In the genomic region with DNA sequence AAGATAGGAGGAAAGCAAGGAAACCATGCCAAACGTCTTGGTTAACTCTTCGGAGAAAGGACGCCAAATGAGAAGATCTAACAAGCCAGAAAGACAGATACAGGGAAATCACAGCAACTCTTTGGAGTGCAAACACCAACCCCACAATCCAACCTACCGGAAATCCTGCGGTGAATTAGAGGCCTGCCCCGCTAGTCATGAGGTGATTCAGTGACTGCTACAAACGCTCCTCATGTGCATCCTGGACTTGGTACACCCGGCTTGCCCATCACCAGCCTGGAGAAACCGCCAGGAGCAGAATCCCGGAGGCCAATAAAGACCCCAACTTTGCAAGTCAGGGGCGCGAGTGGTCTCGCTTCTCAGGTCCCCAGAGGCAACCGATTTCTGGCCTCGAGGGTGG, we compare ENCODE assay signal across 8 cellular contexts. TPM values are rescaled to one million over a fixed set of nuclear protein-coding genes. Genes with fewer than 3 reads are reported as not detected.
DNase-seq lines count a peak whose midpoint lies in the region; ATAC-seq, FAIRE-seq and TF ChIP-seq lines count a peak whose summit lies in the region.
"Not testable (repeated sequence)": the region's sequence is repeated elsewhere in the genome, so short reads cannot be mapped to it uniquely, and the experiment has no call there.

No MANE protein-coding gene starts in this region.

- not testable (repeated sequence) for H3K36me3 ChIP-seq in DOHH2 (ENCODE audit: control insufficient read depth, low read length); ovary; thoracic aorta

- H3K4me3 Mint-ChIP-seq in activated T-helper 17 cell treated with anti-CD3 and anti-CD28 coated beads, Interleukin-2, amount 50 U/mL, for 72 hours: peak overlapping the region; percentile 87

- peak overlapping the region; percentile 62 for H3K4me2 ChIP-seq in DOHH2 (ENCODE audit: low read length)

- not testable (repeated sequence) for DNase-seq in RCC 7860 (ENCODE audit: low spot score); ovary; thoracic aorta (ENCODE audit: low spot score)
- DNase-seq in effector CD4-positive, alpha-beta T cell: peak; percentile 7

- H3K4me1 Mint-ChIP-seq in activated T-helper 17 cell treated with anti-CD3 and anti-CD28 coated beads, Interleukin-2, amount 50 U/mL, for 72 hours: not testable (repeated sequence)

- ATAC-seq in HG02678 (IDR thresholded peaks at IDR 0.05; ENCODE audit: unreplicated experiment): peak; percentile 31
- ATAC-seq in activated T-helper 17 cell treated with anti-CD3 and anti-CD28 coated beads, Interleukin-2, amount 50 U/mL, for 72 hours (replicated peaks): peak; percentile 73
- not testable (repeated sequence) for ATAC-seq in thoracic aorta (ENCODE audit: insufficient number of reproducible peaks, low FRiP score, low read depth)

- not testable (repeated sequence) for H3K9me3 Mint-ChIP-seq in activated T-helper 17 cell treated with anti-CD3 and anti-CD28 coated beads, Interleukin-2, amount 50 U/mL, for 72 hours

- peak; percentile 42 for FAIRE-seq in RCC 7860 (lab: Jason Lieb, UNC)

- H3K36me3 Mint-ChIP-seq in activated T-helper 17 cell treated with anti-CD3 and anti-CD28 coated beads, Interleukin-2, amount 50 U/mL, for 72 hours (ENCODE audit: low read depth): peaks cover 13% of the 10 kb centered on the region

- H3K79me2 ChIP-seq in DOHH2 (ENCODE audit: control insufficient read depth, low read length): not testable (repeated sequence)

- H3K9me3 ChIP-seq in DOHH2 (ENCODE audit: control insufficient read depth, insufficient read depth, low read length); iPS-18c (ENCODE audit: control insufficient read depth, insufficient read depth, low read length); ovary; thoracic aorta: not testable (repeated sequence)

- not testable (repeated sequence) for TF ChIP-seq CTCF in DOHH2 (IDR thresholded peaks at IDR 0.05; ENCODE audit: low read depth, low read length, poor library complexity, severe bottlenecking); ovary (IDR thresholded peaks at IDR 0.05); thoracic aorta (IDR thresholded peaks at IDR 0.05)

- H3K4me3 ChIP-seq in DOHH2 (ENCODE audit: low read length) (peak overlapping the region; percentile 74), iPS-18c (ENCODE audit: insufficient read depth, low read depth, low read length) (peak overlapping the region; percentile 57; the same call in 1 of the 2 replicates), ovary (peak overlapping the region; percentile 72), thoracic aorta (peak overlapping the region; percentile 81)

- H3K27me3 Mint-ChIP-seq in activated T-helper 17 cell treated with anti-CD3 and anti-CD28 coated beads, Interleukin-2, amount 50 U/mL, for 72 hours: not testable (repeated sequence)

- not testable (repeated sequence) for H3K9me2 ChIP-seq in DOHH2 (replicated peaks; ENCODE audit: control insufficient read depth, low read length)

- H3K4me1 ChIP-seq in DOHH2 (ENCODE audit: control insufficient read depth, low read length); ovary (ENCODE audit: insufficient read depth); thoracic aorta (ENCODE audit: control insufficient read depth in 1 of 2, low read depth in 2 of 2): not testable (repeated sequence)

- H3K27ac Mint-ChIP-seq in activated T-helper 17 cell treated with anti-CD3 and anti-CD28 coated beads, Interleukin-2, amount 50 U/mL, for 72 hours: not testable (repeated sequence)

- H3F3A ChIP-seq in DOHH2 (ENCODE audit: control insufficient read depth, insufficient read depth): not testable (repeated sequence)

- 0 out of 2 replicates have a peak overlapping the region, but pooled peaks have one; percentile 28 for H3K27ac ChIP-seq in DOHH2 (ENCODE audit: low read depth, low read length)
- peak overlapping the region in 1 of 2 donors; percentile 72 for H3K27ac ChIP-seq in ovary
- H3K27ac ChIP-seq in thoracic aorta: peak overlapping the region in 1 of 2 donors; percentile 57

- 0 to 2% (median 0%) methylated on average over 5 to 8 of the region's 15 CpGs for WGBS in ovary, 3 donors

- TF ChIP-seq EP300 in ovary (IDR thresholded peaks at IDR 0.05): not testable (repeated sequence)

- H3K27me3 ChIP-seq in DOHH2 (ENCODE audit: control insufficient read depth, low read length); ovary; thoracic aorta (replicated peaks; ENCODE audit: insufficient read depth): not testable (repeated sequence)

- intact Hi-C loops in ovary (cut with DNase I): not testable (repeated sequence)

- TF ChIP-seq POLR2A in ovary (IDR thresholded peaks at IDR 0.05): not testable (repeated sequence)

- not testable (repeated sequence) for H4K20me1 ChIP-seq in DOHH2 (ENCODE audit: control insufficient read depth, insufficient read depth, low read depth, low read length)

RNA-seq across cellular contexts. Expression of a gene that starts 0.8 kb away (rescaled TPM):
- 10 to 100 TPM; 46.6 to 55.9 TPM for total RNA-seq in activated T-helper 17 cell treated with anti-CD3 and anti-CD28 coated beads, Interleukin-2, amount 50 U/mL, for 72 hours
- 10 to 100 TPM in 6 of 7 donors, 1 to 10 TPM in 1; 9.1 to 35.2 (median 26.2) TPM for total RNA-seq in ovary
- 10 to 100 TPM; 15.9 to 31.0 TPM for polyA plus RNA-seq in ovary
- 10 to 100 TPM; 19.5 to 59.7 TPM for total RNA-seq in thoracic aorta
